In the genomic region with DNA sequence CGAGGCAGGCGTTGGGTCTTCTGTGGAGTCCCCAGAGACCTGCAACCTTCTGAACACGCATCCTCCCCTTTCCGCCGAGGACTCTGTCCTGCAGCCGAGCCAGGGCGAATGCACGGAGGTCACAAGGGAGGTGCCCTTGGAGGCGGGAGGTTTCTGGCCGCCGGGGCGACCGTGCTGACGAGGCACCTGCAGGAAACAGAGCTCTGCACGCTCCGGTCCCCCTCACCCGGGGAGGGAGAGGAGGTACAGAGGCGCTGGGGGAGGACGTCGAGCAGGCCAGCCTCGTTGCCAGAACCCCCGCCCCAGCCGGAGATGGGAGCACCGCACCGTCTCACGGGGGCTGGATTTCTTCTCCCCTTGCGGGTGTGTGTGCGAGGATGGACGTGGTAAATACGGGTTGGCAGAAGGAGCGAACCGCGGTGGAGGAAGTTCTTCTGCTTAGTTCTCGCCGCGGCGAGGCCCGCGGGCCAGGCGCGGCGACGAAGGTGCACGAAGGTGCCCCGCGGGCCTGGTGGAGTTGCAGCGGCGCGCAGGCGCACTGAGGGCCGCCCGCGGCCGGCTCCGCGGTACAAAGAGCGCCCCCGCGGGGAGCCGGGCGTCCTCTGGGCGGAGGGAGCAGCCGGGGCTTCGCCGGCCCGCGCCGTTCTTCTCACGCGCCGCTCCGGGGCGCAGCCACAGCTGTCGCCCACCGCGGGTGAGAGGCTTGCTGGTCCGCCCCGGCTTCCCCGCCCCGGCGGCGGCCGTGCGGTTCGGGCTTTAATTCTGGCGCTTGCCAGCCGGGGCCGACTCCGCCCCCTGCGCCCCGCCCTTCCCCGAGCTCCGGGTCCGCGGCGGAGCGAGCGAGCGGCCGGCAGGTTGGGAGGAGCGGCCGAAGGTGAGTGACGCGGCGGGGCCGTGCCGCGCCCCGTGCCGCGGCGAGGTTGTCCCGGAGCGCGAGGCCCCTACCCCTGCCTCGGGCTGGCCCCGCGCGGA, we compare ENCODE assay signal across 2 cellular contexts.
TF ChIP-seq lines count a peak whose summit lies in the region.

Gene KANK1, plus strand, starts transcription at position 815 of the 972 bp plus-strand sequence.

TF ChIP-seq in HEK293, 187 proteins besides CTCF, POLR2A, EP300 and RAD21 (continued from another document and continues in another):
- TF ChIP-seq ZBTB6 (tag by site-specific recombination; IDR thresholded peaks at IDR 0.05): no peak
- TF ChIP-seq ZNF2 (tag by site-specific recombination; IDR thresholded peaks at IDR 0.05): 0 out of 2 replicates have a peak, but pooled peaks have one; percentile 58
- TF ChIP-seq ZNF558 (tag by site-specific recombination; IDR thresholded peaks at IDR 0.05): no peak
- no peak for TF ChIP-seq ZNF600 (tag by site-specific recombination; IDR thresholded peaks at IDR 0.05)
- TF ChIP-seq ZNF501 (tag by site-specific recombination; IDR thresholded peaks at IDR 0.05): peak; percentile 38; the same call in 1 of the 2 replicates
- 0 out of 2 replicates have a peak, but pooled peaks have one; percentile 22 for TF ChIP-seq ZNF660 (tag by site-specific recombination; IDR thresholded peaks at IDR 0.05)
- 0 out of 2 replicates have a peak, but pooled peaks have one; percentile 21 for TF ChIP-seq ZBTB20 (tag by site-specific recombination; IDR thresholded peaks at IDR 0.05)
- no peak for TF ChIP-seq ZSCAN23 (tag by site-specific recombination; IDR thresholded peaks at IDR 0.05)
- peak; percentile 85 for TF ChIP-seq ZNF335 (tag by site-specific recombination; conservative IDR thresholded peaks at IDR 0.05)
- no peak for TF ChIP-seq ZFP41 (tag by site-specific recombination; IDR thresholded peaks at IDR 0.05; ENCODE audit: borderline replicate concordance)
- 0 out of 2 replicates have a peak, but pooled peaks have one; percentile 13 for TF ChIP-seq WT1 (tag by site-specific recombination; IDR thresholded peaks at IDR 0.05)
- TF ChIP-seq, protein P1, sequence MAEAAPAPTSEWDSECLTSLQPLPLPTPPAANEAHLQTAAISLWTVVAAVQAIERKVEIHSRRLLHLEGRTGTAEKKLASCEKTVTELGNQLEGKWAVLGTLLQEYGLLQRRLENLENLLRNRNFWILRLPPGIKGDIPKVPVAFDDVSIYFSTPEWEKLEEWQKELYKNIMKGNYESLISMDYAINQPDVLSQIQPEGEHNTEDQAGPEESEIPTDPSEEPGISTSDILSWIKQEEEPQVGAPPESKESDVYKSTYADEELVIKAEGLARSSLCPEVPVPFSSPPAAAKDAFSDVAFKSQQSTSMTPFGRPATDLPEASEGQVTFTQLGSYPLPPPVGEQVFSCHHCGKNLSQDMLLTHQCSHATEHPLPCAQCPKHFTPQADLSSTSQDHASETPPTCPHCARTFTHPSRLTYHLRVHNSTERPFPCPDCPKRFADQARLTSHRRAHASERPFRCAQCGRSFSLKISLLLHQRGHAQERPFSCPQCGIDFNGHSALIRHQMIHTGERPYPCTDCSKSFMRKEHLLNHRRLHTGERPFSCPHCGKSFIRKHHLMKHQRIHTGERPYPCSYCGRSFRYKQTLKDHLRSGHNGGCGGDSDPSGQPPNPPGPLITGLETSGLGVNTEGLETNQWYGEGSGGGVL (tag by site-specific recombination; IDR thresholded peaks at IDR 0.05): peak; percentile 67; the same call in 1 of the 2 replicates
- no peak for TF ChIP-seq ZNF324 (tag by site-specific recombination; IDR thresholded peaks at IDR 0.05)
- TF ChIP-seq KLF16 (tag by site-specific recombination; IDR thresholded peaks at IDR 0.05): no peak
- TF ChIP-seq, protein P2, sequence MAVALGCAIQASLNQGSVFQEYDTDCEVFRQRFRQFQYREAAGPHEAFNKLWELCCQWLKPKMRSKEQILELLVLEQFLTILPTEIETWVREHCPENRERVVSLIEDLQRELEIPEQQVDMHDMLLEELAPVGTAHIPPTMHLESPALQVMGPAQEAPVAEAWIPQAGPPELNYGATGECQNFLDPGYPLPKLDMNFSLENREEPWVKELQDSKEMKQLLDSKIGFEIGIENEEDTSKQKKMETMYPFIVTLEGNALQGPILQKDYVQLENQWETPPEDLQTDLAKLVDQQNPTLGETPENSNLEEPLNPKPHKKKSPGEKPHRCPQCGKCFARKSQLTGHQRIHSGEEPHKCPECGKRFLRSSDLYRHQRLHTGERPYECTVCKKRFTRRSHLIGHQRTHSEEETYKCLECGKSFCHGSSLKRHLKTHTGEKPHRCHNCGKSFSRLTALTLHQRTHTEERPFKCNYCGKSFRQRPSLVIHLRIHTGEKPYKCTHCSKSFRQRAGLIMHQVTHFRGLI (tag by site-specific recombination; IDR thresholded peaks at IDR 0.05): peak; percentile 73
- peak; percentile 81; the same call in 1 of the 2 replicates for TF ChIP-seq ZNF777 (tag by site-specific recombination; IDR thresholded peaks at IDR 0.05; ENCODE audit: borderline replicate concordance)
- peak; percentile 77 for TF ChIP-seq PRDM10 (tag by site-specific recombination; IDR thresholded peaks at IDR 0.05)
- 0 out of 2 replicates have a peak, but pooled peaks have one; percentile 15 for TF ChIP-seq SP7 (tag by site-specific recombination; IDR thresholded peaks at IDR 0.05)

TF ChIP-seq in K562, 482 proteins besides CTCF, POLR2A, EP300 and RAD21 (continued from another document and continues in another):
- TF ChIP-seq VEZF1 (CRISPR knock-in tag; IDR thresholded peaks at IDR 0.05) (peak; percentile 67), CHD2 (IDR thresholded peaks at IDR 0.05; ENCODE audit: low read depth, low read length) (no peak), NFIC (IDR thresholded peaks at IDR 0.05) (peak; percentile 39; the same call in 1 of the 2 replicates), HES1 (IDR thresholded peaks at IDR 0.05; ENCODE audit: low read depth) (no peak), MAZ (CRISPR knock-in tag; conservative IDR thresholded peaks at IDR 0.05 in 1 of 2, IDR thresholded peaks at IDR 0.05 in 1 of 2) (peak in 1 of 2 experiments; percentile 78; a peak in 3 of 4 replicates), TARDBP (IDR thresholded peaks at IDR 0.05) (0 out of 2 replicates have a peak, but pooled peaks have one; percentile 50), PRDM10 (IDR thresholded peaks at IDR 0.05; ENCODE audit: partially characterized antibody) (peak; percentile 91), RB1 (IDR thresholded peaks at IDR 0.05; ENCODE audit: low read depth) (peak; percentile 53; the same call in 1 of the 2 replicates), ZNF586 (CRISPR knock-in tag; conservative IDR thresholded peaks at IDR 0.05) (no peak), RBBP5 (IDR thresholded peaks at IDR 0.05; ENCODE audit: borderline replicate concordance, insufficient read depth, low read length, poor library complexity, severe bottlenecking) (peak; percentile 27), ARHGAP35 (IDR thresholded peaks at IDR 0.05; ENCODE audit: partially characterized antibody) (no peak), FOXA3 (CRISPR knock-in tag; conservative IDR thresholded peaks at IDR 0.05 in 1 of 2, IDR thresholded peaks at IDR 0.05 in 1 of 2) (no peak), POLR2G (IDR thresholded peaks at IDR 0.05; ENCODE audit: low read depth, low read length) (peak; percentile 40; the same call in 1 of the 2 replicates), RBFOX2 (IDR thresholded peaks at IDR 0.05; ENCODE audit: low read depth, low read length) (peak; percentile 49; the same call in 1 of the 2 replicates), CXXC5 (CRISPR knock-in tag; IDR thresholded peaks at IDR 0.05) (peak; percentile 78), PHF8 (IDR thresholded peaks at IDR 0.05; ENCODE audit: borderline replicate concordance, low read length) (peak; percentile 52; the same call in 1 of the 2 replicates), ZNF76 (CRISPR knock-in tag; IDR thresholded peaks at IDR 0.05; ENCODE audit: borderline replicate concordance) (no peak), ZFX (CRISPR knock-in tag; IDR thresholded peaks at IDR 0.05) (peak; percentile 30; the same call in 1 of the 2 replicates), SIN3B (IDR thresholded peaks at IDR 0.05; ENCODE audit: low read depth) (peak; percentile 26; the same call in 1 of the 2 replicates), BMI1 (IDR thresholded peaks at IDR 0.05; ENCODE audit: low read length) (no peak), MTA3 (IDR thresholded peaks at IDR 0.05; ENCODE audit: borderline replicate concordance) (peak; percentile 31; the same call in 1 of the 2 replicates), CTBP1 (IDR thresholded peaks at IDR 0.05; ENCODE audit: borderline replicate concordance) (peak; percentile 96), NRF1 (conservative IDR thresholded peaks at IDR 0.05 in 1 of 2, IDR thresholded peaks at IDR 0.05 in 1 of 2) (peak; percentile 92 to 93), CCNT2 (IDR thresholded peaks at IDR 0.05; ENCODE audit: borderline replicate concordance, extremely low read depth, insufficient read length, low read depth, low read length) (peak; percentile 44), TCFL5 (CRISPR knock-in tag; conservative IDR thresholded peaks at IDR 0.05) (no peak), NR1H2 (CRISPR knock-in tag; IDR thresholded peaks at IDR 0.05) (no peak), ELF1 (tag; IDR thresholded peaks at IDR 0.05) (no peak), NCOA6 (IDR thresholded peaks at IDR 0.05) (peak; percentile 78), MLX (CRISPR knock-in tag; conservative IDR thresholded peaks at IDR 0.05) (no peak), RCOR1 (IDR thresholded peaks at IDR 0.05; ENCODE audit: borderline replicate concordance in 1 of 2, low read depth in 2 of 2, low read length in 2 of 2) (0 out of 4 replicates have a peak, but pooled peaks of 1 of the 2 experiments have one; percentile 7), ZNF253 (CRISPR knock-in tag; conservative IDR thresholded peaks at IDR 0.05) (no peak)
- TF ChIP-seq, protein P3, sequence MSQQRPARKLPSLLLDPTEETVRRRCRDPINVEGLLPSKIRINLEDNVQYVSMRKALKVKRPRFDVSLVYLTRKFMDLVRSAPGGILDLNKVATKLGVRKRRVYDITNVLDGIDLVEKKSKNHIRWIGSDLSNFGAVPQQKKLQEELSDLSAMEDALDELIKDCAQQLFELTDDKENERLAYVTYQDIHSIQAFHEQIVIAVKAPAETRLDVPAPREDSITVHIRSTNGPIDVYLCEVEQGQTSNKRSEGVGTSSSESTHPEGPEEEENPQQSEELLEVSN (IDR thresholded peaks at IDR 0.05; ENCODE audit: borderline replicate concordance in 1 of 2, extremely low read depth in 1 of 2, insufficient read depth in 1 of 2, insufficient read length in 1 of 2, low read depth in 1 of 2, low read length in 1 of 2, poor library complexity in 1 of 2, severe bottlenecking in 1 of 2): peak; percentile 52 to 81
